Comparison of ENCODE assay signal across 23 cellular contexts in genomic region chr3:114600571-114600970, GRCh38.
"Had no signal": no experiment of that assay in that cellular context is flagged by ENCODE, and none has a peak within 500 bp of the region (broad histone marks: within the 10 kb centered on the region; RNA-seq: fewer than 3 reads in every experiment).

No MANE protein-coding gene starts in this region.

- H3K27me3 Mint-ChIP-seq: activated CD4-positive, alpha-beta T cell treated with anti-CD3 and anti-CD28 coated beads for 36 hours; activated CD8-positive, alpha-beta T cell treated with anti-CD3 and anti-CD28 coated beads for 36 hours; activated naive CD4-positive, alpha-beta T cell treated with anti-CD3 and anti-CD28 coated beads, Interleukin-2, amount 50 U/mL, for 24 hours; activated naive CD8-positive, alpha-beta T cell treated with anti-CD3 and anti-CD28 coated beads, Interleukin-2, amount 50 U/mL, for 24 hours; T-cell had no signal

- H3K36me3 ChIP-seq: ascending aorta, WERI-Rb-1 had no signal

- H3K27ac ChIP-seq: ascending aorta, body of pancreas, SK-N-MC, WERI-Rb-1 had no signal

- DNase-seq: activated CD4-positive, alpha-beta T cell treated with anti-CD3 and anti-CD28 coated beads for 36 hours; activated CD8-positive, alpha-beta memory T cell treated with anti-CD3 and anti-CD28 coated beads, Interleukin-2, amount 50 U/mL, for 4 hours; activated CD8-positive, alpha-beta T cell treated with anti-CD3 and anti-CD28 coated beads for 36 hours; activated effector memory CD4-positive, alpha-beta T cell treated with Interleukin-2 at 50 U/mL for 16 hours; activated naive CD4-positive, alpha-beta T cell; activated naive CD8-positive, alpha-beta T cell treated with anti-CD3 and anti-CD28 coated beads, Interleukin-2, amount 50 U/mL, for 24 hours; activated T-cell treated with anti-CD3 and anti-CD28 coated beads, Interleukin-2, amount 50 U/mL, for 1 hour; amniotic stem cell; body of pancreas; central memory CD4-positive, alpha-beta T cell; KG1; NCI-H1092; NCI-H1417; NCI-H1930; NCI-H345; NCI-H510A; NCI-H526 treated with DMSO at 0.1 percent for 48 hours; NCI-H82; T-cell; WERI-Rb-1 had no signal

- H3K27ac Mint-ChIP-seq: activated CD4-positive, alpha-beta T cell treated with anti-CD3 and anti-CD28 coated beads for 36 hours; activated CD8-positive, alpha-beta T cell treated with anti-CD3 and anti-CD28 coated beads for 36 hours; activated naive CD4-positive, alpha-beta T cell treated with anti-CD3 and anti-CD28 coated beads, Interleukin-2, amount 50 U/mL, for 24 hours; activated naive CD8-positive, alpha-beta T cell treated with anti-CD3 and anti-CD28 coated beads, Interleukin-2, amount 50 U/mL, for 24 hours; T-cell had no signal

- H3K4me1 Mint-ChIP-seq: activated CD4-positive, alpha-beta T cell treated with anti-CD3 and anti-CD28 coated beads for 36 hours; activated naive CD4-positive, alpha-beta T cell treated with anti-CD3 and anti-CD28 coated beads, Interleukin-2, amount 50 U/mL, for 24 hours; activated naive CD8-positive, alpha-beta T cell treated with anti-CD3 and anti-CD28 coated beads, Interleukin-2, amount 50 U/mL, for 24 hours had no signal

- H3K4me1 ChIP-seq: body of pancreas had no signal

- H3K4me3 ChIP-seq: ascending aorta, body of pancreas, SK-N-MC had no signal

- H3K4me3 Mint-ChIP-seq: activated CD4-positive, alpha-beta T cell treated with anti-CD3 and anti-CD28 coated beads for 36 hours; activated CD8-positive, alpha-beta T cell treated with anti-CD3 and anti-CD28 coated beads for 36 hours; activated naive CD4-positive, alpha-beta T cell treated with anti-CD3 and anti-CD28 coated beads, Interleukin-2, amount 50 U/mL, for 24 hours; activated naive CD8-positive, alpha-beta T cell treated with anti-CD3 and anti-CD28 coated beads, Interleukin-2, amount 50 U/mL, for 24 hours; T-cell had no signal

- ATAC-seq: activated CD4-positive, alpha-beta T cell treated with anti-CD3 and anti-CD28 coated beads for 36 hours; activated CD8-positive, alpha-beta T cell treated with anti-CD3 and anti-CD28 coated beads for 36 hours; activated naive CD8-positive, alpha-beta T cell treated with anti-CD3 and anti-CD28 coated beads, Interleukin-2, amount 50 U/mL, for 24 hours; body of pancreas; T-cell had no signal

- H3K9me3 ChIP-seq: ascending aorta, body of pancreas had no signal

- H3K9me3 Mint-ChIP-seq: activated CD8-positive, alpha-beta T cell treated with anti-CD3 and anti-CD28 coated beads for 36 hours; activated naive CD4-positive, alpha-beta T cell treated with anti-CD3 and anti-CD28 coated beads, Interleukin-2, amount 50 U/mL, for 24 hours; activated naive CD8-positive, alpha-beta T cell treated with anti-CD3 and anti-CD28 coated beads, Interleukin-2, amount 50 U/mL, for 24 hours; T-cell had no signal

- H3K27me3 ChIP-seq: ascending aorta, body of pancreas had no signal
